ENCODE assay signal across 20 cellular contexts in genomic region chr12:57210461-57210860, GRCh38. TPM values are rescaled to one million over a fixed set of nuclear protein-coding genes. Genes with fewer than 3 reads are reported as not detected.
DNase-seq lines count a peak whose midpoint lies in the region; ATAC-seq and TF ChIP-seq lines count a peak whose summit lies in the region.
"Had no signal": no experiment of that assay in that cellular context is flagged by ENCODE, and none has a peak within 500 bp of the region (broad histone marks: within the 10 kb centered on the region; RNA-seq: fewer than 3 reads in every experiment).

No MANE protein-coding gene starts in this region.

- no peaks in the 10 kb centered on the region for H3K79me2 ChIP-seq in OCI-LY7 (ENCODE audit: insufficient read depth, low read depth, low read length)

- H3K9ac ChIP-seq in BLaER1 treated with 17β-estradiol and CSF1 and Interleukin-3, amounts not matched to agents 10 nM and 100 nM: peak overlapping the region in 2 of 11 experiments; percentile 2 to 33; a peak in 3 of 22 replicates
- H3K9ac ChIP-seq in neuronal stem cell (ENCODE audit: low read depth, low read length, poor library complexity): no peak overlapping the region
- H3K9ac ChIP-seq: GM23248 had no signal

- no peak overlapping the region for H4K8ac ChIP-seq in neuronal stem cell (ENCODE audit: low read depth, low read length)

- no peak overlapping the region for H3K27ac ChIP-seq in BLaER1 treated with 17β-estradiol and CSF1 and Interleukin-3, amounts not matched to agents 10 nM and 100 nM
- H3K27ac ChIP-seq in OCI-LY7 (ENCODE audit: low read depth, low read length, poor library complexity, severe bottlenecking) (no peak overlapping the region), neuronal stem cell (replicated peaks; ENCODE audit: low read length) (no peak overlapping the region)
- H3K27ac ChIP-seq: A549, C4-2B, GM23248 had no signal

- TF ChIP-seq CTCF in OCI-LY7 (conservative IDR thresholded peaks at IDR 0.05; ENCODE audit: low read length): no peak

- peaks cover 23% of the 10 kb centered on the region for H3K4me1 Mint-ChIP-seq in central memory CD8-positive, alpha-beta T cell

- no peak for ATAC-seq in central memory CD8-positive, alpha-beta T cell (replicated peaks; ENCODE audit: extremely low read depth, poor library complexity, severe bottlenecking)
- ATAC-seq in HG03342 (IDR thresholded peaks at IDR 0.05; ENCODE audit: unreplicated experiment) (no peak), HG02852 (IDR thresholded peaks at IDR 0.05; ENCODE audit: unreplicated experiment) (no peak)
- ATAC-seq: A549; CD8-positive, alpha-beta T cell had no signal

- H4K20me1 ChIP-seq in BLaER1 treated with 17β-estradiol and CSF1 and Interleukin-3, amounts not matched to agents 10 nM and 100 nM: peaks cover 11 to 99% (median 27%) of the 10 kb centered on the region in 11 experiments; a peak in 20 of 22 replicates
- H4K20me1 ChIP-seq in OCI-LY7 (ENCODE audit: insufficient read depth, low read length): no peaks in the 10 kb centered on the region

- no peaks in the 10 kb centered on the region for H3K9me3 Mint-ChIP-seq in central memory CD8-positive, alpha-beta T cell
- H3K9me3 Mint-ChIP-seq: CD4-positive, CD25-positive, alpha-beta regulatory T cell; CD8-positive, alpha-beta T cell had no signal

- H2BK12ac ChIP-seq in neuronal stem cell (ENCODE audit: low read length): no peak overlapping the region

- peak overlapping the region; percentile 47 for H2BK5ac ChIP-seq in neuronal stem cell (ENCODE audit: low read length)

- H3K4me2 ChIP-seq in BLaER1 treated with 17β-estradiol and CSF1 and Interleukin-3, amounts not matched to agents 10 nM and 100 nM: peak overlapping the region in 9 of 11 experiments; percentile 39 to 89 (median 75); a peak in 18 of 22 replicates
- H3K4me2 ChIP-seq in OCI-LY7 (ENCODE audit: low read length) (peak overlapping the region; percentile 59; the same call in 1 of the 2 replicates), neuronal stem cell (ENCODE audit: insufficient read depth, low read length, poor library complexity, severe bottlenecking) (no peak overlapping the region)
- H3K4me2 ChIP-seq: A549 had no signal

- DNase-seq in OCI-LY7 (ENCODE audit: low spot score) (no peak), neuronal stem cell (ENCODE audit: low spot score) (no peak), iPS-NIHi11 (ENCODE audit: low spot score) (no peak)
- no peak for DNase-seq in central memory CD8-positive, alpha-beta T cell (ENCODE audit: low spot score in 2 of 2)
- DNase-seq: 8988T; ACHN; BE2C; Caco-2; CD4-positive, CD25-positive, alpha-beta regulatory T cell; CD8-positive, alpha-beta T cell; DMS153; DND-41; GM23248; H7; HCEC 1CT had no signal

- no peaks in the 10 kb centered on the region for H3K79me1 ChIP-seq in neuronal stem cell (ENCODE audit: low read depth, low read length)

- H3K9me2 ChIP-seq in OCI-LY7 (ENCODE audit: insufficient read depth, low read length): no peaks in the 10 kb centered on the region

- H2BK120ac ChIP-seq in neuronal stem cell (ENCODE audit: low read depth, low read length): no peak overlapping the region

- BruUV-seq in OCI-LY7 (replicated peaks; lab: Mats Ljungman, UMichigan): no TSS peak

- peaks cover 8% of the 10 kb centered on the region for H3K36me3 Mint-ChIP-seq in central memory CD8-positive, alpha-beta T cell (ENCODE audit: insufficient read depth)
- H3K36me3 Mint-ChIP-seq: CD4-positive, CD25-positive, alpha-beta regulatory T cell; CD8-positive, alpha-beta T cell had no signal

- H3K23ac ChIP-seq in neuronal stem cell (ENCODE audit: low read depth, low read length, poor library complexity): peak overlapping the region; percentile 16

- peaks cover 19 to 22% (median 21%) of the 10 kb centered on the region in 11 experiments for H3K27me3 ChIP-seq in BLaER1 treated with 17β-estradiol and CSF1 and Interleukin-3, amounts not matched to agents 10 nM and 100 nM
- peaks cover 4 to 19% (median 11%) of the 10 kb centered on the region in 3 experiments for H3K27me3 ChIP-seq in neuronal stem cell (ENCODE audit: control insufficient read depth in 3 of 3, insufficient read depth in 3 of 3, low read depth in 1 of 3, low read length in 3 of 3)

- H2AK5ac ChIP-seq in neuronal stem cell (ENCODE audit: low read depth, low read length): peak overlapping the region; percentile 44

- POLR2A ChIA-PET in OCI-LY7 (lab: Charles Lee): no interaction called here

- H3K4ac ChIP-seq in neuronal stem cell (ENCODE audit: low read length): no peak overlapping the region

- H4K91ac ChIP-seq in neuronal stem cell (ENCODE audit: low read depth, low read length, poor library complexity): no peak overlapping the region

- H3K36me3 ChIP-seq in BLaER1 treated with 17β-estradiol and CSF1 and Interleukin-3, amounts not matched to agents 10 nM and 100 nM: peaks cover 0 to 78% (median 4%) of the 10 kb centered on the region in 11 experiments; a peak in 13 of 22 replicates
- H3K36me3 ChIP-seq in OCI-LY7 (ENCODE audit: insufficient read depth, low read length): no peaks in the 10 kb centered on the region
- peaks cover 50 to 77% of the 10 kb centered on the region in 2 donors for H3K36me3 ChIP-seq in neuronal stem cell (replicated peaks in 1 of 2; ENCODE audit: control insufficient read depth in 2 of 2, insufficient read depth in 2 of 2, low read length in 2 of 2)
- H3K36me3 ChIP-seq: BE2C had no signal

- CTCF ChIA-PET in OCI-LY7 (lab: Charles Lee; ENCODE audit: unreplicated experiment): no interaction called here

- WGBS in neuronal stem cell (ENCODE audit: extremely low coverage in 2 of 2, insufficient read length in 2 of 2, insufficient replicate concordance in 1 of 2), 2 donors: no CpG with 5 or more reads among the region's 15 CpGs

- H3K27ac Mint-ChIP-seq in central memory CD8-positive, alpha-beta T cell (ENCODE audit: low read depth): peak overlapping the region; percentile 27
- H3K27ac Mint-ChIP-seq: CD4-positive, CD25-positive, alpha-beta regulatory T cell; CD8-positive, alpha-beta T cell had no signal

- no peak overlapping the region for H3K18ac ChIP-seq in neuronal stem cell (ENCODE audit: low read length)

- no peaks in the 10 kb centered on the region for H3K9me3 ChIP-seq in BLaER1 treated with 17β-estradiol and CSF1 and Interleukin-3, amounts not matched to agents 10 nM and 100 nM (replicated peaks in 1 of 11)
- H3K9me3 ChIP-seq in OCI-LY7 (ENCODE audit: low read length) (no peaks in the 10 kb centered on the region), neuronal stem cell (replicated peaks in 1 of 2; ENCODE audit: control insufficient read depth in 2 of 2, insufficient read depth in 1 of 2, low read depth in 1 of 2, low read length in 2 of 2) (peaks cover 0 to 1% of the 10 kb centered on the region in 2 donors)
- H3K9me3 ChIP-seq: A549, BE2C, Caco-2 had no signal

- no peak overlapping the region for H2BK15ac ChIP-seq in neuronal stem cell (ENCODE audit: low read length)

- intact Hi-C loops in OCI-LY7 (cut with micrococcal nuclease; ENCODE audit: unreplicated experiment): no loop called here

- H2AFZ ChIP-seq in OCI-LY7 (ENCODE audit: low read length) (peak overlapping the region; percentile 15; the same call in 1 of the 2 replicates), neuronal stem cell (ENCODE audit: low read length) (no peak overlapping the region)
- H2AFZ ChIP-seq: GM23248 had no signal

- peaks cover 30 to 76% (median 68%) of the 10 kb centered on the region in 10 experiments for H3K4me1 ChIP-seq in BLaER1 treated with 17β-estradiol and CSF1 and Interleukin-3, amounts not matched to agents 10 nM and 100 nM
- peaks cover 45% of the 10 kb centered on the region for H3K4me1 ChIP-seq in OCI-LY7 (ENCODE audit: insufficient read depth, low read length, poor library complexity, severe bottlenecking)
- peaks cover 8 to 12% of the 10 kb centered on the region in 2 donors for H3K4me1 ChIP-seq in neuronal stem cell (ENCODE audit: control insufficient read depth in 2 of 2, insufficient read depth in 1 of 2, low read depth in 1 of 2, low read length in 2 of 2)
- H3K4me1 ChIP-seq: BE2C had no signal

- H3K14ac ChIP-seq in neuronal stem cell (ENCODE audit: low read length): no peak overlapping the region

- H3K27me3 Mint-ChIP-seq in central memory CD8-positive, alpha-beta T cell: peaks cover 33% of the 10 kb centered on the region

- no peak overlapping the region for H3K4me3 Mint-ChIP-seq in central memory CD8-positive, alpha-beta T cell
- H3K4me3 Mint-ChIP-seq: CD8-positive, alpha-beta T cell had no signal

- H3K4me3 ChIP-seq in BLaER1 treated with 17β-estradiol and CSF1 and Interleukin-3, amounts not matched to agents 10 nM and 100 nM: no peak overlapping the region
- H3K4me3 ChIP-seq in OCI-LY7 (ENCODE audit: low read depth, low read length, poor library complexity, severe bottlenecking) (no peak overlapping the region), neuronal stem cell (ENCODE audit: low read length in 2 of 2) (no peak overlapping the region)
- H3K4me3 ChIP-seq: A549, GM23248 had no signal

RNA-seq across cellular contexts. Expression of gene NXPH4, which starts 6.1 kb away (rescaled TPM):
- 4.7 and 5.3 TPM in 2 replicates for total RNA-seq in OCI-LY7 (2014; rRNA removed; shearing (Covaris generic))
- 9.8 and 10.5 TPM in 2 replicates for total RNA-seq in OCI-LY7 (2022)
- 0.26 TPM for polyA plus RNA-seq in neuronal stem cell (2013, experiment 1 of 2)
- polyA plus RNA-seq in neuronal stem cell (2013, experiment 2 of 2): 0.29 TPM

RNA-seq across cellular contexts. Expression of gene SHMT2, which starts 19.1 kb away (rescaled TPM):
- total RNA-seq in OCI-LY7 (2014; rRNA removed; shearing (Covaris generic)): 394 and 400 TPM in 2 replicates
- 415 and 438 TPM in 2 replicates for total RNA-seq in OCI-LY7 (2022)
- 117 TPM for polyA plus RNA-seq in neuronal stem cell (2013, experiment 1 of 2)
- 112 TPM for polyA plus RNA-seq in neuronal stem cell (2013, experiment 2 of 2)

RNA-seq across cellular contexts. Expression of gene STAC3, which starts 40.5 kb away (rescaled TPM):
- 1.4 and 2.5 TPM in 2 replicates for total RNA-seq in OCI-LY7 (2014; rRNA removed; shearing (Covaris generic))
- 6.8 and 7.7 TPM in 2 replicates for total RNA-seq in OCI-LY7 (2022)
- 0.79 TPM for polyA plus RNA-seq in neuronal stem cell (2013, experiment 1 of 2)
- polyA plus RNA-seq in neuronal stem cell (2013, experiment 2 of 2): 0.93 TPM
